15 cellular contexts compared by ENCODE assay signal in the genomic region with DNA sequence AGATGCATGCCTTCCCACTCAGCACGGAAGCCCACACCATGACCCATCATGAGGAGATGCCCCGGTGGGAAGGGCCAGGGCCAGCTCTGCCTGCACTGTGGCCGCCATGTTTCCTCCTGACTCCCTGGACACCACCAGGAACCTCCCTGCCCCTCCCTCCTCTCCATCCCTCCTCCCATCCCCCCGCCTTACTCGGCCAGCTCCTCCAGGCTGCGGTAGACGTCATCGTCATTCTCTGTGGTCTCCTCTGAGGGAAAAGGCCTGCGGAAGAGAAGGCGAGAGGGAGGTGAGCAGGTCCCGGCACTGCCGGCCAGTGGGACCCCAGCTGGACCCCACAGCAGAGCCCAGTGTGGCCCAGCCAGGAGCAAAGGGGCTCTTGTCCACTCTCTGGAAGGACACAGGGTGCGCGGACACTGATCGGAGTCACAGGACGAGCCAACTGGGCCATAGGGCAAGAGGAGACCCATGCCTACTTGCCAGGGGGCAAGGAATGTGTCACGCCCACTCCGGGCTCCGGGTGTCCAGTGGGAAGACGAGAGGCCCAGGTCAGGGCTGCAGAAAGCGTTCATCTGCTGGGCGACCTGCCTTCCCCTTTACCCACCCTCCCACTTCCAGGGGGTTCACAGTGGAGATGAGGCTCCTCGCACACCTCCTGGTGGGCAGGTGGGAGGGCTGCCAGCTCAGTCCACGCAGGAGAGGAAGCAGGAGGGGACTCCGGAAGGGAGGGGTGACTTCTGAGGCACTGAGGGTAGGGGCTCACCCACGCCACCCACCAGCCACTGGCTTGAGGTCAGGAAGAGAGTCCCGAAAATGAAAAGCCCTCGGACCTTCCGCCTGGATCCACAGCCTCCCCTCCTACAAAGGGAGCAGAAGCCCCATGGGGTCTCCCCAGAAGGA.
A peak's percentile ranks its signal among the peaks of the same experiment; 100 is the strongest.
DNase-seq lines count a peak whose midpoint lies in the region; ATAC-seq and TF ChIP-seq lines count a peak whose summit lies in the region.
"Had no signal": no experiment of that assay in that cellular context is flagged by ENCODE, and none has a peak within 500 bp of the region (broad histone marks: within the 10 kb centered on the region; RNA-seq: fewer than 3 reads in every experiment).

No MANE protein-coding gene starts in this region.

- DNase-seq in Right ventricle myocardium superior (peak; percentile 24), left cardiac atrium (no peak), neural crest cell (ENCODE audit: low read depth, low spot score) (no peak), NCI-H128 (lab: John Stamatoyannopoulos, UW; ENCODE audit: unreplicated experiment) (no peak)
- no peak for DNase-seq in activated CD8-positive, alpha-beta memory T cell treated with anti-CD3 and anti-CD28 coated beads, Interleukin-2, amount 50 U/mL, for 48 hours
- no peak for DNase-seq in activated CD4-positive, alpha-beta memory T cell treated with anti-CD3 and anti-CD28 coated beads for 36 hours
- DNase-seq: 8988T; AML-193; CD4-positive, CD25-positive, alpha-beta regulatory T cell; DMS53; GF-D8; GM23248; H9; KBM-7 had no signal

- ATAC-seq in Right ventricle myocardium superior (ENCODE audit: poor library complexity) (no peak), left cardiac atrium (no peak)

- CTCF ChIA-PET in activated CD4-positive, alpha-beta memory T cell treated with anti-CD3 and anti-CD28 coated beads for 36 hours (lab: Charles Lee), result no interaction called here

- H3K36me3 Mint-ChIP-seq in brain (no peaks in the 10 kb centered on the region), neural crest cell (ENCODE audit: low read depth) (no peaks in the 10 kb centered on the region)
- H3K36me3 Mint-ChIP-seq in activated CD4-positive, alpha-beta memory T cell treated with anti-CD3 and anti-CD28 coated beads for 36 hours, result no peaks in the 10 kb centered on the region
- H3K36me3 Mint-ChIP-seq: CD4-positive, CD25-positive, alpha-beta regulatory T cell had no signal

- peak overlapping the region in 3 of 5 experiments; percentile 60 to 93 (median 65) for H3K27ac Mint-ChIP-seq in brain
- H3K27ac Mint-ChIP-seq in neural crest cell (ENCODE audit: unreplicated experiment), result peak overlapping the region; percentile 43
- H3K27ac Mint-ChIP-seq in activated CD4-positive, alpha-beta memory T cell treated with anti-CD3 and anti-CD28 coated beads for 36 hours, result no peak overlapping the region

- H3K4me3 Mint-ChIP-seq in brain (no peak overlapping the region), neural crest cell (no peak overlapping the region)
- H3K4me3 Mint-ChIP-seq in activated CD4-positive, alpha-beta memory T cell treated with anti-CD3 and anti-CD28 coated beads for 36 hours, result no peak overlapping the region
- H3K4me3 Mint-ChIP-seq: CD4-positive, CD25-positive, alpha-beta regulatory T cell had no signal

- H3K9me3 Mint-ChIP-seq in brain (no peaks in the 10 kb centered on the region), neural crest cell (no peaks in the 10 kb centered on the region)
- H3K9me3 Mint-ChIP-seq in activated CD4-positive, alpha-beta memory T cell treated with anti-CD3 and anti-CD28 coated beads for 36 hours, result no peaks in the 10 kb centered on the region
- H3K9me3 Mint-ChIP-seq: CD4-positive, CD25-positive, alpha-beta regulatory T cell; H9 had no signal

- POLR2A ChIA-PET in activated CD4-positive, alpha-beta memory T cell treated with anti-CD3 and anti-CD28 coated beads for 36 hours (lab: Charles Lee), result no interaction called here

- no peaks in the 10 kb centered on the region for H3K27me3 Mint-ChIP-seq in brain
- H3K27me3 Mint-ChIP-seq in neural crest cell (ENCODE audit: low read depth), result no peaks in the 10 kb centered on the region
- H3K27me3 Mint-ChIP-seq in activated CD4-positive, alpha-beta memory T cell treated with anti-CD3 and anti-CD28 coated beads for 36 hours, result peaks cover 2% of the 10 kb centered on the region
- H3K27me3 Mint-ChIP-seq: CD4-positive, CD25-positive, alpha-beta regulatory T cell had no signal

- intact Hi-C loops in Right ventricle myocardium superior (cut with DNase I) (no loop called here), left cardiac atrium (cut with DNase I) (no loop called here)
- intact Hi-C loops in activated CD4-positive, alpha-beta memory T cell treated with anti-CD3 and anti-CD28 coated beads for 36 hours (cut with micrococcal nuclease), result no loop called here

- H3K4me1 Mint-ChIP-seq in brain (peaks cover 65% of the 10 kb centered on the region), neural crest cell (peaks cover 20% of the 10 kb centered on the region)
- H3K4me1 Mint-ChIP-seq in activated CD4-positive, alpha-beta memory T cell treated with anti-CD3 and anti-CD28 coated beads for 36 hours (ENCODE audit: low read depth), result no peaks in the 10 kb centered on the region
- H3K4me1 Mint-ChIP-seq: CD4-positive, CD25-positive, alpha-beta regulatory T cell had no signal

- no peak for TF ChIP-seq CTCF in brain (conservative IDR thresholded peaks at IDR 0.05)
- no peak for TF ChIP-seq CTCF in neural crest cell (conservative IDR thresholded peaks at IDR 0.05)
